ENCODE assay signal across 1 cellular context in the genomic region with DNA sequence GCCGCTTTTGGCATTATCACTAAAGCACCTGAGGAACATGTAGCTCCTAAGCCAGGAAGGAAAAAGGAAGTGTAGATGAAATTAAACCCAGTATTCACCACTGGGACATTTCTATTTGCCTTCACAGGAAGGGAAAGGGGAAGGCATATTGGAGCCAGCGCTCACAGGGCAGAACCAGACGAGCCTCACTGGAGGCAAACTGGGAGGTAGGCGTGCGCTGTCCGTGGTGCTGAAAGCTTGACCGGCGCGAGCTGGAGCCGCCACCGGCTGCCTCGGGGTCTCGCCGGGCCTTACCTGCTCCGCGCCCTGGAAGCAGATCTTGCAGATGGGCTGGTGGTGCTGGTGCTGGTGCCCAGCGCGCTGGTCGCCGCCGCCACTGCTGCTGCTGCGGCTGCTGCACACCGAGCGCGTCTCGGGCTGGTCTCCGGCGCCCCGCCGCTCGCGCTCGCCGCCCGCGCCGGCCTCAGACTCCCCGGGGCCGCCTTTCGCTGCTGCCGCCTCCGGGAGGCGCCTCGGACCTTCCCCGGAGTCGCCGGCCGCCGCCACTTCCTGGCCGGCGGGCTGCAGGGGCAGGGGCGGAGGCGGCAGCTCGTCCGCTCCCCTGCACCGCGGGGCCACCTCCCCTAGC.
TF ChIP-seq lines count a peak whose summit lies in the region.

No MANE protein-coding gene starts in this region.

TF ChIP-seq in HepG2, 621 proteins besides CTCF, POLR2A, EP300 and RAD21 (continued from another document and continues in another):
- TF ChIP-seq SETDB1 (CRISPR knock-in tag; IDR thresholded peaks at IDR 0.05; ENCODE audit: borderline replicate concordance) (no peak), ZBTB7A (CRISPR knock-in tag; IDR thresholded peaks at IDR 0.05) (no peak), ZNF317 (CRISPR knock-in tag; IDR thresholded peaks at IDR 0.05) (no peak), ZNF629 (CRISPR knock-in tag; conservative IDR thresholded peaks at IDR 0.05) (no peak), HDAC1 (CRISPR knock-in tag; IDR thresholded peaks at IDR 0.05) (no peak), ZSCAN31 (CRISPR knock-in tag; IDR thresholded peaks at IDR 0.05; ENCODE audit: low read depth) (no peak), ZNF878 (CRISPR knock-in tag; IDR thresholded peaks at IDR 0.05) (no peak), ZNF382 (CRISPR knock-in tag; IDR thresholded peaks at IDR 0.05; ENCODE audit: borderline replicate concordance) (no peak), CHCHD3 (CRISPR knock-in tag; IDR thresholded peaks at IDR 0.05) (no peak), NCOR1 (IDR thresholded peaks at IDR 0.05; ENCODE audit: borderline replicate concordance, low read length) (no peak), HDAC6 (IDR thresholded peaks at IDR 0.05; ENCODE audit: low read depth, low read length) (no peak), ZFP82 (CRISPR knock-in tag; IDR thresholded peaks at IDR 0.05; ENCODE audit: borderline replicate concordance) (no peak), ZNF556 (CRISPR knock-in tag; IDR thresholded peaks at IDR 0.05; ENCODE audit: borderline replicate concordance) (no peak), PAX8 (CRISPR knock-in tag; IDR thresholded peaks at IDR 0.05; ENCODE audit: borderline replicate concordance) (no peak), HOXD1 (CRISPR knock-in tag; IDR thresholded peaks at IDR 0.05) (no peak), SAP130 (CRISPR knock-in tag; IDR thresholded peaks at IDR 0.05; ENCODE audit: low read depth) (no peak), ZNF598 (CRISPR knock-in tag; IDR thresholded peaks at IDR 0.05; ENCODE audit: borderline replicate concordance) (no peak), ZNF781 (CRISPR knock-in tag; IDR thresholded peaks at IDR 0.05; ENCODE audit: borderline replicate concordance, not compliant biosample characterization) (no peak), ZNF326 (CRISPR knock-in tag; IDR thresholded peaks at IDR 0.05; ENCODE audit: borderline replicate concordance) (no peak), ZNF329 (CRISPR knock-in tag; IDR thresholded peaks at IDR 0.05; ENCODE audit: low read depth) (no peak)
- TF ChIP-seq, protein P1, sequence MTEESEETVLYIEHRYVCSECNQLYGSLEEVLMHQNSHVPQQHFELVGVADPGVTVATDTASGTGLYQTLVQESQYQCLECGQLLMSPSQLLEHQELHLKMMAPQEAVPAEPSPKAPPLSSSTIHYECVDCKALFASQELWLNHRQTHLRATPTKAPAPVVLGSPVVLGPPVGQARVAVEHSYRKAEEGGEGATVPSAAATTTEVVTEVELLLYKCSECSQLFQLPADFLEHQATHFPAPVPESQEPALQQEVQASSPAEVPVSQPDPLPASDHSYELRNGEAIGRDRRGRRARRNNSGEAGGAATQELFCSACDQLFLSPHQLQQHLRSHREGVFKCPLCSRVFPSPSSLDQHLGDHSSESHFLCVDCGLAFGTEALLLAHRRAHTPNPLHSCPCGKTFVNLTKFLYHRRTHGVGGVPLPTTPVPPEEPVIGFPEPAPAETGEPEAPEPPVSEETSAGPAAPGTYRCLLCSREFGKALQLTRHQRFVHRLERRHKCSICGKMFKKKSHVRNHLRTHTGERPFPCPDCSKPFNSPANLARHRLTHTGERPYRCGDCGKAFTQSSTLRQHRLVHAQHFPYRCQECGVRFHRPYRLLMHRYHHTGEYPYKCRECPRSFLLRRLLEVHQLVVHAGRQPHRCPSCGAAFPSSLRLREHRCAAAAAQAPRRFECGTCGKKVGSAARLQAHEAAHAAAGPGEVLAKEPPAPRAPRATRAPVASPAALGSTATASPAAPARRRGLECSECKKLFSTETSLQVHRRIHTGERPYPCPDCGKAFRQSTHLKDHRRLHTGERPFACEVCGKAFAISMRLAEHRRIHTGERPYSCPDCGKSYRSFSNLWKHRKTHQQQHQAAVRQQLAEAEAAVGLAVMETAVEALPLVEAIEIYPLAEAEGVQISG (CRISPR knock-in tag; IDR thresholded peaks at IDR 0.05) = peak; percentile 62
- TF ChIP-seq, protein P2, sequence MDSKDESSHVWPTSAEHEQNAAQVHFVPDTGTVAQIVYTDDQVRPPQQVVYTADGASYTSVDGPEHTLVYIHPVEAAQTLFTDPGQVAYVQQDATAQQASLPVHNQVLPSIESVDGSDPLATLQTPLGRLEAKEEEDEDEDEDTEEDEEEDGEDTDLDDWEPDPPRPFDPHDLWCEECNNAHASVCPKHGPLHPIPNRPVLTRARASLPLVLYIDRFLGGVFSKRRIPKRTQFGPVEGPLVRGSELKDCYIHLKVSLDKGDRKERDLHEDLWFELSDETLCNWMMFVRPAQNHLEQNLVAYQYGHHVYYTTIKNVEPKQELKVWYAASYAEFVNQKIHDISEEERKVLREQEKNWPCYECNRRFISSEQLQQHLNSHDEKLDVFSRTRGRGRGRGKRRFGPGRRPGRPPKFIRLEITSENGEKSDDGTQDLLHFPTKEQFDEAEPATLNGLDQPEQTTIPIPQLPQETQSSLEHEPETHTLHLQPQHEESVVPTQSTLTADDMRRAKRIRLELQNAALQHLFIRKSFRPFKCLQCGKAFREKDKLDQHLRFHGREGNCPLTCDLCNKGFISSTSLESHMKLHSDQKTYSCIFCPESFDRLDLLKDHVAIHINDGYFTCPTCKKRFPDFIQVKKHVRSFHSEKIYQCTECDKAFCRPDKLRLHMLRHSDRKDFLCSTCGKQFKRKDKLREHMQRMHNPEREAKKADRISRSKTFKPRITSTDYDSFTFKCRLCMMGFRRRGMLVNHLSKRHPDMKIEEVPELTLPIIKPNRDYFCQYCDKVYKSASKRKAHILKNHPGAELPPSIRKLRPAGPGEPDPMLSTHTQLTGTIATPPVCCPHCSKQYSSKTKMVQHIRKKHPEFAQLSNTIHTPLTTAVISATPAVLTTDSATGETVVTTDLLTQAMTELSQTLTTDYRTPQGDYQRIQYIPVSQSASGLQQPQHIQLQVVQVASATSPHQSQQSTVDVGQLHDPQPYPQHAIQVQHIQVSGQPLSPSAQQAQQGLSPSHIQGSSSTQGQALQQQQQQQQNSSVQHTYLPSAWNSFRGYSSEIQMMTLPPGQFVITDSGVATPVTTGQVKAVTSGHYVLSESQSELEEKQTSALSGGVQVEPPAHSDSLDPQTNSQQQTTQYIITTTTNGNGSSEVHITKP (CRISPR knock-in tag; IDR thresholded peaks at IDR 0.05; ENCODE audit: low read depth) = no peak
- TF ChIP-seq, protein P3, sequence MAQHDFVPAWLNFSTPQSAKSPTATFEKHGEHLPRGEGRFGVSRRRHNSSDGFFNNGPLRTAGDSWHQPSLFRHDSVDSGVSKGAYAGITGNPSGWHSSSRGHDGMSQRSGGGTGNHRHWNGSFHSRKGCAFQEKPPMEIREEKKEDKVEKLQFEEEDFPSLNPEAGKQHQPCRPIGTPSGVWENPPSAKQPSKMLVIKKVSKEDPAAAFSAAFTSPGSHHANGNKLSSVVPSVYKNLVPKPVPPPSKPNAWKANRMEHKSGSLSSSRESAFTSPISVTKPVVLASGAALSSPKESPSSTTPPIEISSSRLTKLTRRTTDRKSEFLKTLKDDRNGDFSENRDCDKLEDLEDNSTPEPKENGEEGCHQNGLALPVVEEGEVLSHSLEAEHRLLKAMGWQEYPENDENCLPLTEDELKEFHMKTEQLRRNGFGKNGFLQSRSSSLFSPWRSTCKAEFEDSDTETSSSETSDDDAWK (CRISPR knock-in tag; IDR thresholded peaks at IDR 0.05) = no peak
- TF ChIP-seq, protein P4, sequence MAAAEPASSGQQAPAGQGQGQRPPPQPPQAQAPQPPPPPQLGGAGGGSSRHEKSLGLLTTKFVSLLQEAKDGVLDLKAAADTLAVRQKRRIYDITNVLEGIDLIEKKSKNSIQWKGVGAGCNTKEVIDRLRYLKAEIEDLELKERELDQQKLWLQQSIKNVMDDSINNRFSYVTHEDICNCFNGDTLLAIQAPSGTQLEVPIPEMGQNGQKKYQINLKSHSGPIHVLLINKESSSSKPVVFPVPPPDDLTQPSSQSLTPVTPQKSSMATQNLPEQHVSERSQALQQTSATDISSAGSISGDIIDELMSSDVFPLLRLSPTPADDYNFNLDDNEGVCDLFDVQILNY (CRISPR knock-in tag; conservative IDR thresholded peaks at IDR 0.05) = 0 out of 2 replicates have a peak, but pooled peaks have one; percentile 53
- TF ChIP-seq, protein P5, sequence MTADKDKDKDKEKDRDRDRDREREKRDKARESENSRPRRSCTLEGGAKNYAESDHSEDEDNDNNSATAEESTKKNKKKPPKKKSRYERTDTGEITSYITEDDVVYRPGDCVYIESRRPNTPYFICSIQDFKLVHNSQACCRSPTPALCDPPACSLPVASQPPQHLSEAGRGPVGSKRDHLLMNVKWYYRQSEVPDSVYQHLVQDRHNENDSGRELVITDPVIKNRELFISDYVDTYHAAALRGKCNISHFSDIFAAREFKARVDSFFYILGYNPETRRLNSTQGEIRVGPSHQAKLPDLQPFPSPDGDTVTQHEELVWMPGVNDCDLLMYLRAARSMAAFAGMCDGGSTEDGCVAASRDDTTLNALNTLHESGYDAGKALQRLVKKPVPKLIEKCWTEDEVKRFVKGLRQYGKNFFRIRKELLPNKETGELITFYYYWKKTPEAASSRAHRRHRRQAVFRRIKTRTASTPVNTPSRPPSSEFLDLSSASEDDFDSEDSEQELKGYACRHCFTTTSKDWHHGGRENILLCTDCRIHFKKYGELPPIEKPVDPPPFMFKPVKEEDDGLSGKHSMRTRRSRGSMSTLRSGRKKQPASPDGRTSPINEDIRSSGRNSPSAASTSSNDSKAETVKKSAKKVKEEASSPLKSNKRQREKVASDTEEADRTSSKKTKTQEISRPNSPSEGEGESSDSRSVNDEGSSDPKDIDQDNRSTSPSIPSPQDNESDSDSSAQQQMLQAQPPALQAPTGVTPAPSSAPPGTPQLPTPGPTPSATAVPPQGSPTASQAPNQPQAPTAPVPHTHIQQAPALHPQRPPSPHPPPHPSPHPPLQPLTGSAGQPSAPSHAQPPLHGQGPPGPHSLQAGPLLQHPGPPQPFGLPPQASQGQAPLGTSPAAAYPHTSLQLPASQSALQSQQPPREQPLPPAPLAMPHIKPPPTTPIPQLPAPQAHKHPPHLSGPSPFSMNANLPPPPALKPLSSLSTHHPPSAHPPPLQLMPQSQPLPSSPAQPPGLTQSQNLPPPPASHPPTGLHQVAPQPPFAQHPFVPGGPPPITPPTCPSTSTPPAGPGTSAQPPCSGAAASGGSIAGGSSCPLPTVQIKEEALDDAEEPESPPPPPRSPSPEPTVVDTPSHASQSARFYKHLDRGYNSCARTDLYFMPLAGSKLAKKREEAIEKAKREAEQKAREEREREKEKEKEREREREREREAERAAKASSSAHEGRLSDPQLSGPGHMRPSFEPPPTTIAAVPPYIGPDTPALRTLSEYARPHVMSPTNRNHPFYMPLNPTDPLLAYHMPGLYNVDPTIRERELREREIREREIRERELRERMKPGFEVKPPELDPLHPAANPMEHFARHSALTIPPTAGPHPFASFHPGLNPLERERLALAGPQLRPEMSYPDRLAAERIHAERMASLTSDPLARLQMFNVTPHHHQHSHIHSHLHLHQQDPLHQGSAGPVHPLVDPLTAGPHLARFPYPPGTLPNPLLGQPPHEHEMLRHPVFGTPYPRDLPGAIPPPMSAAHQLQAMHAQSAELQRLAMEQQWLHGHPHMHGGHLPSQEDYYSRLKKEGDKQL (CRISPR knock-in tag; IDR thresholded peaks at IDR 0.05; ENCODE audit: low read depth) = no peak
- TF ChIP-seq, protein P6, sequence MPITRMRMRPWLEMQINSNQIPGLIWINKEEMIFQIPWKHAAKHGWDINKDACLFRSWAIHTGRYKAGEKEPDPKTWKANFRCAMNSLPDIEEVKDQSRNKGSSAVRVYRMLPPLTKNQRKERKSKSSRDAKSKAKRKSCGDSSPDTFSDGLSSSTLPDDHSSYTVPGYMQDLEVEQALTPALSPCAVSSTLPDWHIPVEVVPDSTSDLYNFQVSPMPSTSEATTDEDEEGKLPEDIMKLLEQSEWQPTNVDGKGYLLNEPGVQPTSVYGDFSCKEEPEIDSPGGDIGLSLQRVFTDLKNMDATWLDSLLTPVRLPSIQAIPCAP (CRISPR knock-in tag; IDR thresholded peaks at IDR 0.05; ENCODE audit: low read depth) = no peak
- TF ChIP-seq, protein P7, sequence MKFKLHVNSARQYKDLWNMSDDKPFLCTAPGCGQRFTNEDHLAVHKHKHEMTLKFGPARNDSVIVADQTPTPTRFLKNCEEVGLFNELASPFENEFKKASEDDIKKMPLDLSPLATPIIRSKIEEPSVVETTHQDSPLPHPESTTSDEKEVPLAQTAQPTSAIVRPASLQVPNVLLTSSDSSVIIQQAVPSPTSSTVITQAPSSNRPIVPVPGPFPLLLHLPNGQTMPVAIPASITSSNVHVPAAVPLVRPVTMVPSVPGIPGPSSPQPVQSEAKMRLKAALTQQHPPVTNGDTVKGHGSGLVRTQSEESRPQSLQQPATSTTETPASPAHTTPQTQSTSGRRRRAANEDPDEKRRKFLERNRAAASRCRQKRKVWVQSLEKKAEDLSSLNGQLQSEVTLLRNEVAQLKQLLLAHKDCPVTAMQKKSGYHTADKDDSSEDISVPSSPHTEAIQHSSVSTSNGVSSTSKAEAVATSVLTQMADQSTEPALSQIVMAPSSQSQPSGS (CRISPR knock-in tag; IDR thresholded peaks at IDR 0.05) = no peak
- TF ChIP-seq, protein P8, sequence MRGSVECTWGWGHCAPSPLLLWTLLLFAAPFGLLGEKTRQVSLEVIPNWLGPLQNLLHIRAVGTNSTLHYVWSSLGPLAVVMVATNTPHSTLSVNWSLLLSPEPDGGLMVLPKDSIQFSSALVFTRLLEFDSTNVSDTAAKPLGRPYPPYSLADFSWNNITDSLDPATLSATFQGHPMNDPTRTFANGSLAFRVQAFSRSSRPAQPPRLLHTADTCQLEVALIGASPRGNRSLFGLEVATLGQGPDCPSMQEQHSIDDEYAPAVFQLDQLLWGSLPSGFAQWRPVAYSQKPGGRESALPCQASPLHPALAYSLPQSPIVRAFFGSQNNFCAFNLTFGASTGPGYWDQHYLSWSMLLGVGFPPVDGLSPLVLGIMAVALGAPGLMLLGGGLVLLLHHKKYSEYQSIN (CRISPR knock-in tag; IDR thresholded peaks at IDR 0.05; ENCODE audit: borderline replicate concordance) = no peak
- TF ChIP-seq, protein P9, sequence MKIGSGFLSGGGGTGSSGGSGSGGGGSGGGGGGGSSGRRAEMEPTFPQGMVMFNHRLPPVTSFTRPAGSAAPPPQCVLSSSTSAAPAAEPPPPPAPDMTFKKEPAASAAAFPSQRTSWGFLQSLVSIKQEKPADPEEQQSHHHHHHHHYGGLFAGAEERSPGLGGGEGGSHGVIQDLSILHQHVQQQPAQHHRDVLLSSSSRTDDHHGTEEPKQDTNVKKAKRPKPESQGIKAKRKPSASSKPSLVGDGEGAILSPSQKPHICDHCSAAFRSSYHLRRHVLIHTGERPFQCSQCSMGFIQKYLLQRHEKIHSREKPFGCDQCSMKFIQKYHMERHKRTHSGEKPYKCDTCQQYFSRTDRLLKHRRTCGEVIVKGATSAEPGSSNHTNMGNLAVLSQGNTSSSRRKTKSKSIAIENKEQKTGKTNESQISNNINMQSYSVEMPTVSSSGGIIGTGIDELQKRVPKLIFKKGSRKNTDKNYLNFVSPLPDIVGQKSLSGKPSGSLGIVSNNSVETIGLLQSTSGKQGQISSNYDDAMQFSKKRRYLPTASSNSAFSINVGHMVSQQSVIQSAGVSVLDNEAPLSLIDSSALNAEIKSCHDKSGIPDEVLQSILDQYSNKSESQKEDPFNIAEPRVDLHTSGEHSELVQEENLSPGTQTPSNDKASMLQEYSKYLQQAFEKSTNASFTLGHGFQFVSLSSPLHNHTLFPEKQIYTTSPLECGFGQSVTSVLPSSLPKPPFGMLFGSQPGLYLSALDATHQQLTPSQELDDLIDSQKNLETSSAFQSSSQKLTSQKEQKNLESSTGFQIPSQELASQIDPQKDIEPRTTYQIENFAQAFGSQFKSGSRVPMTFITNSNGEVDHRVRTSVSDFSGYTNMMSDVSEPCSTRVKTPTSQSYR (CRISPR knock-in tag; IDR thresholded peaks at IDR 0.05; ENCODE audit: borderline replicate concordance) = peak; percentile 18; the same call in 1 of the 2 replicates
- TF ChIP-seq, protein P10, sequence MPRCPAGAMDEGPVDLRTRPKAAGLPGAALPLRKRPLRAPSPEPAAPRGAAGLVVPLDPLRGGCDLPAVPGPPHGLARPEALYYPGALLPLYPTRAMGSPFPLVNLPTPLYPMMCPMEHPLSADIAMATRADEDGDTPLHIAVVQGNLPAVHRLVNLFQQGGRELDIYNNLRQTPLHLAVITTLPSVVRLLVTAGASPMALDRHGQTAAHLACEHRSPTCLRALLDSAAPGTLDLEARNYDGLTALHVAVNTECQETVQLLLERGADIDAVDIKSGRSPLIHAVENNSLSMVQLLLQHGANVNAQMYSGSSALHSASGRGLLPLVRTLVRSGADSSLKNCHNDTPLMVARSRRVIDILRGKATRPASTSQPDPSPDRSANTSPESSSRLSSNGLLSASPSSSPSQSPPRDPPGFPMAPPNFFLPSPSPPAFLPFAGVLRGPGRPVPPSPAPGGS (CRISPR knock-in tag; IDR thresholded peaks at IDR 0.05) = no peak
